Comparison of ENCODE assay signal across 15 cellular contexts in genomic region chr12:61781021-61781581, GRCh38.
"Had no signal": no experiment of that assay in that cellular context is flagged by ENCODE, and none has a peak within 500 bp of the region (broad histone marks: within the 10 kb centered on the region; RNA-seq: fewer than 3 reads in every experiment).

No MANE protein-coding gene starts in this region.

- H3K4me3 Mint-ChIP-seq: dendritic cell treated with granulocyte-macrophage colony-stimulating factor and Interleukin-4, amounts not matched to agents 40 ng/mL and 50 ng/mL, for 4 days; neural crest cell; stimulated activated memory B cell treated with anti-CD40 and anti-IgM and Interleukin-4, amounts not matched to agents 10 μg/mL and 1 μg/mL and 100 μg/mL, for 72 hours had no signal

- ATAC-seq: activated CD4-positive, CD25-positive, alpha-beta regulatory T cell treated with anti-CD3 and anti-CD28 coated beads, Interleukin-2, amount 50 U/mL, for 24 hours; gastrocnemius medialis; heart right ventricle; stimulated activated memory B cell treated with anti-CD40 and anti-IgM and Interleukin-4, amounts not matched to agents 10 μg/mL and 1 μg/mL and 100 μg/mL, for 72 hours had no signal

- H3K36me3 Mint-ChIP-seq: stimulated activated memory B cell treated with anti-CD40 and anti-IgM and Interleukin-4, amounts not matched to agents 10 μg/mL and 1 μg/mL and 100 μg/mL, for 72 hours had no signal

- H3K4me1 ChIP-seq: gastrocnemius medialis, heart right ventricle had no signal

- H3K27me3 ChIP-seq: gastrocnemius medialis, heart right ventricle, ovary had no signal

- H3K27ac Mint-ChIP-seq: dendritic cell treated with granulocyte-macrophage colony-stimulating factor and Interleukin-4, amounts not matched to agents 40 ng/mL and 50 ng/mL, for 4 days; stimulated activated memory B cell treated with anti-CD40 and anti-IgM and Interleukin-4, amounts not matched to agents 10 μg/mL and 1 μg/mL and 100 μg/mL, for 72 hours had no signal

- H3K4me1 Mint-ChIP-seq: neural crest cell; stimulated activated memory B cell treated with anti-CD40 and anti-IgM and Interleukin-4, amounts not matched to agents 10 μg/mL and 1 μg/mL and 100 μg/mL, for 72 hours had no signal

- H3K9me3 ChIP-seq: gastrocnemius medialis had no signal

- H3K27me3 Mint-ChIP-seq: dendritic cell treated with granulocyte-macrophage colony-stimulating factor and Interleukin-4, amounts not matched to agents 40 ng/mL and 50 ng/mL, for 4 days; stimulated activated memory B cell treated with anti-CD40 and anti-IgM and Interleukin-4, amounts not matched to agents 10 μg/mL and 1 μg/mL and 100 μg/mL, for 72 hours had no signal

- H3K36me3 ChIP-seq: gastrocnemius medialis, heart right ventricle, ovary had no signal

- DNase-seq: activated CD4-positive, alpha-beta T cell treated with anti-CD3 and anti-CD28 coated beads, Interleukin-2, amount 50 U/mL, for 1 hour; activated naive CD4-positive, alpha-beta T cell treated with Interleukin-2 at 50 U/mL for 16 hours; anterior cingulate cortex; cerebellar nuclear complex; effector memory CD4-positive, alpha-beta T cell; gastrocnemius medialis; heart right ventricle; mesenchymal stem cell; ovary; stimulated activated CD4-positive, alpha-beta T cell treated with anti-CD3 and anti-CD28 coated beads, Interleukin-12 subunit alpha, Interleukin-12 subunit beta, amount 100 ng/mL, for 4 hours; SW 1271 had no signal

- H3K4me3 ChIP-seq: gastrocnemius medialis, heart right ventricle, ovary had no signal

- H3K27ac ChIP-seq: gastrocnemius medialis, heart right ventricle, ovary had no signal

- H3K9me3 Mint-ChIP-seq: neural crest cell had no signal
